In the genomic region with DNA sequence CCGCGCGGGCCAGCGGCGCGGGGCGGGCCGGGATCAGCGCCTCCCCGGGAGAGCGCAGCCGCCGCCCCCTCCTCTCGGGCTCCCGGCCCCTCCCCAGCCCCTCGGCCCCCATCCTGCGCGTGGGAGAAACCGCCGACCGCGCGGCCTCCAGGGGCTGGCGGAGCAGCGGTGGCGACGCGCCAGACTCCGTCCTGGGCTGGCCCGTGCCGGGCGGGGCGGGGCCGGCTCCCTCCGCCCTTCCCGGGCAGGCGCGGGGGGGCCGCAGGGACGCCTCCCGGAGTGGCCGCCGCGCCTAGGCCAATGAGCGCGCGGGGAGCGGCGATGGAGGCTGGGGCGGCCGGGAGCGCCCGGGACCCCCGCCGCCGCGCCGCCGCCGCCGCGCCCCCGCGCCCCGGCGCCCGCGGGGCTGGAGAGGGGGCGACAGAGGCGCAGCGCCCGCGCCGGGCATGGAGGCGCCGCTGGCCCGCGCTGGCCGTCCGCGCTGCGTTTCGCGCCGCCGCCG, we compare ENCODE assay signal across 8 cellular contexts. TPM values are rescaled to one million over a fixed set of nuclear protein-coding genes. Genes with fewer than 3 reads are reported as not detected.
DNase-seq lines count a peak whose midpoint lies in the region; ATAC-seq and TF ChIP-seq lines count a peak whose summit lies in the region.

No MANE protein-coding gene starts in this region.

- H3K4me1 ChIP-seq in SJCRH30 (no peaks in the 10 kb centered on the region), neutrophil (ENCODE audit: control insufficient read depth in 1 of 2, insufficient read depth in 1 of 2, low read depth in 1 of 2, low read length in 1 of 2) (peaks cover 7 to 12% of the 10 kb centered on the region in 2 experiments)

- peak overlapping the region; percentile 47 for H3K4me3 ChIP-seq in SJCRH30
- peak overlapping the region; percentile 57 for H3K4me3 ChIP-seq in fibroblast of villous mesenchyme (ENCODE audit: low read depth, low read length)
- peak overlapping the region; percentile 23 to 44 for H3K4me3 ChIP-seq in neutrophil (ENCODE audit: low read depth in 1 of 2, low read length in 1 of 2)

- peak; percentile 90 for DNase-seq in 8988T
- DNase-seq in SJCRH30 = peak in 1 of 2 experiments; percentile 9
- peak; percentile 42 for DNase-seq in fibroblast of villous mesenchyme (ENCODE audit: low read depth)

- no peak overlapping the region for H3K27ac ChIP-seq in SJCRH30
- H3K27ac ChIP-seq in neutrophil = no peak overlapping the region

- peaks cover 7% of the 10 kb centered on the region for H3K27me3 ChIP-seq in SJCRH30
- H3K27me3 ChIP-seq in neutrophil = peaks cover 98% of the 10 kb centered on the region

- TF ChIP-seq CTCF in fibroblast of villous mesenchyme (IDR thresholded peaks at IDR 0.05; ENCODE audit: insufficient read depth, low read depth, low read length) (no peak), neutrophil (IDR thresholded peaks at IDR 0.05) (no peak)

- H3K9me3 ChIP-seq in SJCRH30 (replicated peaks) (no peaks in the 10 kb centered on the region), neutrophil (no peaks in the 10 kb centered on the region)

- H3K36me3 ChIP-seq in SJCRH30 (no peaks in the 10 kb centered on the region), neutrophil (no peaks in the 10 kb centered on the region)

- ATAC-seq in GM19452 (IDR thresholded peaks at IDR 0.05; ENCODE audit: unreplicated experiment) (peak; percentile 21), HG02571 (IDR thresholded peaks at IDR 0.05; ENCODE audit: unreplicated experiment) (no peak), GM18909 (IDR thresholded peaks at IDR 0.05; ENCODE audit: poor library complexity, unreplicated experiment) (no peak), GM18868 (IDR thresholded peaks at IDR 0.05; ENCODE audit: unreplicated experiment) (no peak)

RNA-seq across cellular contexts. Expression of a gene that starts 49.1 kb away (rescaled TPM):
- not detected in 2 replicates for total RNA-seq in SJCRH30 (2014; rRNA removed; shearing (Covaris generic))
- total RNA-seq in fibroblast of villous mesenchyme = 1.3 and 2.6 TPM in 2 replicates

RNA-seq across cellular contexts. Expression of a gene that starts 56.2 kb away (rescaled TPM):
- 19.6 and 21.3 TPM in 2 replicates for total RNA-seq in SJCRH30 (2014; rRNA removed; shearing (Covaris generic))
- 26.3 and 28.3 TPM in 2 replicates for total RNA-seq in fibroblast of villous mesenchyme
